12 cellular contexts compared by ENCODE assay signal in genomic region chr4:52957791-52958190, GRCh38.
DNase-seq lines count a peak whose midpoint lies in the region; ATAC-seq and TF ChIP-seq lines count a peak whose summit lies in the region.
"Had no signal": no experiment of that assay in that cellular context is flagged by ENCODE, and none has a peak within 500 bp of the region (broad histone marks: within the 10 kb centered on the region; RNA-seq: fewer than 3 reads in every experiment).

No MANE protein-coding gene starts in this region.

- no peak; the same call in 1 of the 2 replicates for TF ChIP-seq CTCF in AG10803 (conservative IDR thresholded peaks at IDR 0.05; ENCODE audit: low read length)

- H3K9me3 ChIP-seq in adipocyte (ENCODE audit: control insufficient read depth, low read length) (no peaks in the 10 kb centered on the region), muscle layer of colon (ENCODE audit: low read length) (no peaks in the 10 kb centered on the region)
- H3K9me3 ChIP-seq: neutrophil had no signal

- H3K9ac ChIP-seq in adipocyte (ENCODE audit: low read length), result peak overlapping the region; percentile 31
- no peak overlapping the region for H3K9ac ChIP-seq in muscle layer of colon (ENCODE audit: low read length)

- H3K36me3 ChIP-seq in adipocyte (ENCODE audit: control insufficient read depth, insufficient read depth, low read length, severe bottlenecking) (no peaks in the 10 kb centered on the region), muscle layer of colon (ENCODE audit: insufficient read depth, low read length) (no peaks in the 10 kb centered on the region)
- H3K36me3 ChIP-seq: neutrophil had no signal

- ATAC-seq in HG03354 (IDR thresholded peaks at IDR 0.05; ENCODE audit: poor library complexity, severe bottlenecking, unreplicated experiment), result no peak
- no peak for ATAC-seq in GM19467 (IDR thresholded peaks at IDR 0.05; ENCODE audit: unreplicated experiment)

- DNase-seq in AG10803 (ENCODE audit: low read depth) (peak; percentile 28), NCI-H1417 treated with DMSO at 0.1 percent for 48 hours (lab: John Stamatoyannopoulos, UW) (peak; percentile 17), adipocyte (ENCODE audit: low read depth) (no peak), HT-29 (ENCODE audit: low spot score) (no peak), pons (ENCODE audit: low spot score) (no peak)
- DNase-seq: activated CD4-positive, alpha-beta memory T cell treated with anti-CD3 and anti-CD28 coated beads for 36 hours; GOT3 had no signal

- H3K4me1 ChIP-seq in adipocyte (ENCODE audit: control insufficient read depth, insufficient read depth, low read length) (peaks cover 46% of the 10 kb centered on the region), muscle layer of colon (ENCODE audit: insufficient read depth, low read length) (peaks cover 22% of the 10 kb centered on the region)

- no peaks in the 10 kb centered on the region for H3K27me3 ChIP-seq in adipocyte (replicated peaks; ENCODE audit: control insufficient read depth, insufficient read depth, low read length)
- H3K27me3 ChIP-seq in muscle layer of colon (ENCODE audit: control insufficient read depth in 1 of 2, insufficient read depth in 2 of 2, low read length in 2 of 2), result no peaks in the 10 kb centered on the region
- H3K27me3 ChIP-seq: neutrophil had no signal

- H3K27ac ChIP-seq in muscle layer of colon (ENCODE audit: low read depth, low read length), result peak overlapping the region; percentile 35
- H3K27ac ChIP-seq: neutrophil had no signal

- H3K4me3 ChIP-seq in AG10803 (ENCODE audit: low read length) (no peak overlapping the region), adipocyte (ENCODE audit: low read length) (no peak overlapping the region), muscle layer of colon (ENCODE audit: low read depth in 1 of 2, low read length in 2 of 2) (no peak overlapping the region)
- H3K4me3 ChIP-seq: lung had no signal

Comparison
In these comparisons a context has a peak if more than half of its experiments do, and no peak if none do; other contexts are left out.
1. DNase-seq: peak in AG10803 (single experiment) and NCI-H1417 treated with DMSO at 0.1 percent for 48 hours (single experiment); none in adipocyte (single experiment), HT-29 (single experiment) and pons (single experiment).